1 cellular context compared by ENCODE assay signal in genomic region chr1:150972417-150972940, GRCh38.
TF ChIP-seq lines count a peak whose summit lies in the region.

No MANE protein-coding gene starts in this region.

TF ChIP-seq in HepG2, 621 proteins besides CTCF, POLR2A, EP300 and RAD21 (continues in another document):
- TF ChIP-seq KDM5A (IDR thresholded peaks at IDR 0.05; ENCODE audit: borderline replicate concordance, low read length) = no peak
- TF ChIP-seq ZNF543 (CRISPR knock-in tag; IDR thresholded peaks at IDR 0.05) = peak; percentile 6; the same call in 1 of the 2 replicates
- TF ChIP-seq ZNF138 (CRISPR knock-in tag; IDR thresholded peaks at IDR 0.05; ENCODE audit: low read depth) = no peak
- TF ChIP-seq SNAPC2 (CRISPR knock-in tag; IDR thresholded peaks at IDR 0.05) = no peak
- no peak for TF ChIP-seq ZNF619 (CRISPR knock-in tag; IDR thresholded peaks at IDR 0.05)
- 0 out of 2 replicates have a peak, but pooled peaks have one; percentile 70 for TF ChIP-seq ZNF234 (CRISPR knock-in tag; conservative IDR thresholded peaks at IDR 0.05)
- TF ChIP-seq KDM2A (CRISPR knock-in tag; IDR thresholded peaks at IDR 0.05; ENCODE audit: borderline replicate concordance, low read depth) = no peak
- 0 out of 2 replicates have a peak, but pooled peaks have one; percentile 3 for TF ChIP-seq SMC3 (IDR thresholded peaks at IDR 0.05; ENCODE audit: low read length)
- TF ChIP-seq TFE3 (CRISPR knock-in tag; IDR thresholded peaks at IDR 0.05) = no peak
- no peak for TF ChIP-seq HNRNPK (IDR thresholded peaks at IDR 0.05; ENCODE audit: low read depth, low read length, poor library complexity, severe bottlenecking)
- no peak for TF ChIP-seq HMG20B (CRISPR knock-in tag; conservative IDR thresholded peaks at IDR 0.05)
- no peak for TF ChIP-seq ZNF646 (CRISPR knock-in tag; IDR thresholded peaks at IDR 0.05)
- TF ChIP-seq TAF15 (IDR thresholded peaks at IDR 0.05; ENCODE audit: low read depth, low read length, poor library complexity, severe bottlenecking) = no peak
- TF ChIP-seq AFF4 (CRISPR knock-in tag; IDR thresholded peaks at IDR 0.05) = 0 out of 2 replicates have a peak, but pooled peaks have one; percentile 79
- TF ChIP-seq ZNF879 (CRISPR knock-in tag; IDR thresholded peaks at IDR 0.05) = no peak
- TF ChIP-seq KLF12 (CRISPR knock-in tag; IDR thresholded peaks at IDR 0.05; ENCODE audit: borderline replicate concordance) = no peak
- TF ChIP-seq BCL6 (CRISPR knock-in tag; IDR thresholded peaks at IDR 0.05) = no peak
- no peak for TF ChIP-seq ZNF597 (CRISPR knock-in tag; IDR thresholded peaks at IDR 0.05)
- no peak for TF ChIP-seq PLSCR1 (CRISPR knock-in tag; IDR thresholded peaks at IDR 0.05; ENCODE audit: borderline replicate concordance)
- TF ChIP-seq ZNF703 (CRISPR knock-in tag; IDR thresholded peaks at IDR 0.05; ENCODE audit: borderline replicate concordance) = no peak
- TF ChIP-seq HINFP (CRISPR knock-in tag; IDR thresholded peaks at IDR 0.05; ENCODE audit: low read depth) = no peak
- no peak for TF ChIP-seq ZNF207 (IDR thresholded peaks at IDR 0.05; ENCODE audit: borderline replicate concordance)
- no peak for TF ChIP-seq POGZ (CRISPR knock-in tag; IDR thresholded peaks at IDR 0.05)
- no peak for TF ChIP-seq NFATC3 (CRISPR knock-in tag; IDR thresholded peaks at IDR 0.05)
- no peak for TF ChIP-seq NFE2L2 (IDR thresholded peaks at IDR 0.05; ENCODE audit: low read length)
- TF ChIP-seq MTA1 (CRISPR knock-in tag; IDR thresholded peaks at IDR 0.05; ENCODE audit: borderline replicate concordance) = no peak
- no peak for TF ChIP-seq PCBP2 (optimal IDR thresholded peaks at IDR 0.05; ENCODE audit: low read depth, low read length, poor library complexity, severe bottlenecking)
- 0 out of 2 replicates have a peak, but pooled peaks have one; percentile 2 for TF ChIP-seq SALL2 (CRISPR knock-in tag; IDR thresholded peaks at IDR 0.05)
- no peak for TF ChIP-seq ZFP1 (CRISPR knock-in tag; IDR thresholded peaks at IDR 0.05)
- peak; percentile 49; the same call in 1 of the 2 replicates for TF ChIP-seq ZNF501 (CRISPR knock-in tag; IDR thresholded peaks at IDR 0.05)
- TF ChIP-seq SP2 (CRISPR knock-in tag; IDR thresholded peaks at IDR 0.05) = 0 out of 2 replicates have a peak, but pooled peaks have one; percentile 36
- TF ChIP-seq ETS1 (CRISPR knock-in tag; IDR thresholded peaks at IDR 0.05) = no peak
- peak; percentile 2; the same call in 1 of the 2 replicates for TF ChIP-seq RBFOX2 (IDR thresholded peaks at IDR 0.05; ENCODE audit: low read depth, low read length)
- no peak for TF ChIP-seq ZSCAN22 (CRISPR knock-in tag; IDR thresholded peaks at IDR 0.05)
- TF ChIP-seq THAP8 (CRISPR knock-in tag; IDR thresholded peaks at IDR 0.05; ENCODE audit: borderline replicate concordance) = 0 out of 2 replicates have a peak, but pooled peaks have one; percentile 26
- 0 out of 2 replicates have a peak, but pooled peaks have one; percentile 40 for TF ChIP-seq ZNF510 (CRISPR knock-in tag; IDR thresholded peaks at IDR 0.05; ENCODE audit: low read depth)
- no peak for TF ChIP-seq SP1 (IDR thresholded peaks at IDR 0.05)
- TF ChIP-seq SP1 (CRISPR knock-in tag; IDR thresholded peaks at IDR 0.05) = no peak
- peak; percentile 6; the same call in 1 of the 2 replicates for TF ChIP-seq ZFY (CRISPR knock-in tag; IDR thresholded peaks at IDR 0.05)
- no peak for TF ChIP-seq ZSCAN29 (CRISPR knock-in tag; conservative IDR thresholded peaks at IDR 0.05)
- TF ChIP-seq TOPORS (CRISPR knock-in tag; IDR thresholded peaks at IDR 0.05) = no peak
- TF ChIP-seq ATF2 (CRISPR knock-in tag; IDR thresholded peaks at IDR 0.05) = 0 out of 2 replicates have a peak, but pooled peaks have one; percentile 6
- TF ChIP-seq LCORL (IDR thresholded peaks at IDR 0.05) = no peak
- TF ChIP-seq LCORL (CRISPR knock-in tag; IDR thresholded peaks at IDR 0.05) = no peak
- no peak for TF ChIP-seq GPBP1L1 (CRISPR knock-in tag; IDR thresholded peaks at IDR 0.05)
